12 cellular contexts compared by ENCODE assay signal in the genomic region with DNA sequence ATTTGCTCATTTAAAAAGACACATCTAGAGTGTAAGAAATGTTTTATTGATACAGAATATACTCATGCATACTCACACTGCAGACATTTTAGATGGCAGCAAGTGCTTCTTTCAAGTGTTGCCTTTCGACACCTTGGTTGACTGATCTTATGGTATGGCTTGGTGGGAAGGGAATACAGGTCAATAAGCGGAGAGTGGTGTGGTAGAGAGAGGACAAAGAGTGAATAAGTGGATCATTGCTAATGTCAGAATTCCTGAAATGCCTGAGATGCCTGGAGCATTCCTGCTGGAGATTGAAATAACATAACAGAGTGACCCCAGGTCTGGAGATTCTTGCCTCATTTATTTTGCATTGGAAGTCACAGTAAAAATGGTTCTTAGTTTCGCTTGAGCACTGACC.
DNase-seq lines count a peak whose midpoint lies in the region; ATAC-seq, FAIRE-seq and TF ChIP-seq lines count a peak whose summit lies in the region.
"Had no signal": no experiment of that assay in that cellular context is flagged by ENCODE, and none has a peak within 500 bp of the region (broad histone marks: within the 10 kb centered on the region; RNA-seq: fewer than 3 reads in every experiment).

No MANE protein-coding gene starts in this region.

- in situ Hi-C loops in astrocyte of the cerebellum (cut with HindIII; ENCODE audit: low sequenced_read_pairs) = no loop called here

- peak in 1 of 2 experiments; percentile 35 for DNase-seq in A549 (ENCODE audit: low read depth in 1 of 2, low spot score in 1 of 2)
- DNase-seq in HS-5 (ENCODE audit: low read depth) = peak; percentile 82
- peak; percentile 80 for DNase-seq in astrocyte of the cerebellum (ENCODE audit: low read depth)
- peak; percentile 90 for DNase-seq in kidney epithelial cell (ENCODE audit: low read depth)
- DNase-seq in NCI-H2029 treated with DMSO at 0.1 percent for 48 hours (lab: John Stamatoyannopoulos, UW) = no peak
- no peak for DNase-seq in posterior vena cava (ENCODE audit: low spot score)
- no peak for DNase-seq in stomach
- DNase-seq: activated T-cell treated with anti-CD3 and anti-CD28 coated beads, Interleukin-2, amount 50 U/mL, for 1 hour; heart right ventricle; NCI-H69; transverse colon had no signal

- no peak for TF ChIP-seq CTCF in A549 (IDR thresholded peaks at IDR 0.05)
- no peak for TF ChIP-seq CTCF in astrocyte of the cerebellum (IDR thresholded peaks at IDR 0.05; ENCODE audit: low read depth, low read length, missing control alignments)
- TF ChIP-seq CTCF in kidney epithelial cell (IDR thresholded peaks at IDR 0.05; ENCODE audit: insufficient read depth, low read length, poor library complexity, severe bottlenecking) = no peak
- TF ChIP-seq CTCF in stomach (IDR thresholded peaks at IDR 0.05) = no peak

- intact Hi-C loops in posterior vena cava (cut with DNase I) (no loop called here), stomach (cut with DNase I; ENCODE audit: low total_unique reads) (no loop called here)

- no peaks in the 10 kb centered on the region for H3K9me3 ChIP-seq in A549
- no peaks in the 10 kb centered on the region for H3K9me3 ChIP-seq in stomach
- H3K9me3 ChIP-seq: heart right ventricle, transverse colon had no signal

- H3K27me3 ChIP-seq in kidney epithelial cell (ENCODE audit: control insufficient read depth, insufficient read depth, low read length) (no peaks in the 10 kb centered on the region), stomach (no peaks in the 10 kb centered on the region)
- H3K27me3 ChIP-seq: heart right ventricle, transverse colon had no signal

- H3K27ac ChIP-seq in A549 (peak overlapping the region in 1 of 2 experiments; percentile 51; a peak in 2 of 6 replicates), stomach (no peak overlapping the region)
- H3K27ac ChIP-seq: heart right ventricle, transverse colon had no signal

- no peak for FAIRE-seq in A549 (lab: Jason Lieb, UNC)

- H3K36me3 ChIP-seq in kidney epithelial cell (ENCODE audit: control insufficient read depth, insufficient read depth, low read length) = no peaks in the 10 kb centered on the region
- H3K36me3 ChIP-seq in stomach = no peaks in the 10 kb centered on the region
- H3K36me3 ChIP-seq: heart right ventricle, transverse colon had no signal

- POLR2A ChIA-PET in A549 (lab: Yijun Ruan, JAX) = no interaction called here

- no peak for TF ChIP-seq RAD21 in A549 (conservative IDR thresholded peaks at IDR 0.05 in 1 of 2, IDR thresholded peaks at IDR 0.05 in 1 of 2)

- H3K4me2 ChIP-seq in A549 = peak overlapping the region; percentile 54

- H3K4me1 ChIP-seq in A549 = peaks cover 16% of the 10 kb centered on the region
- H3K4me1 ChIP-seq in stomach = no peaks in the 10 kb centered on the region
- H3K4me1 ChIP-seq: heart right ventricle, transverse colon had no signal

- TF ChIP-seq EP300 in A549 (IDR thresholded peaks at IDR 0.05) (no peak), stomach (IDR thresholded peaks at IDR 0.05) (no peak)

- no peak overlapping the region for H3K4me3 ChIP-seq in A549
- no peak overlapping the region for H3K4me3 ChIP-seq in astrocyte of the cerebellum (ENCODE audit: low read depth, low read length)
- no peak overlapping the region for H3K4me3 ChIP-seq in kidney epithelial cell (ENCODE audit: low read depth, low read length)
- no peak overlapping the region for H3K4me3 ChIP-seq in stomach
- H3K4me3 ChIP-seq: heart right ventricle, transverse colon had no signal

- no peak for TF ChIP-seq POLR2A in A549 (IDR thresholded peaks at IDR 0.05; ENCODE audit: low read length)
- no peak for TF ChIP-seq POLR2A in stomach (IDR thresholded peaks at IDR 0.05)

- CTCF ChIA-PET in A549 (lab: Yijun Ruan, JAX) = interaction anchor here (1.1 kb wide), 1 partner anchor 24 kb away, joined by 3 read pairs; no protein-coding TSS in a partner anchor

- 59% methylated on average over 3 of the region's 3 CpGs for WGBS in A549 (ENCODE audit: missing lambda C conversion rate)
- WGBS in stomach, 5 donors = 89 to 94% (median 93%) methylated on average over 3 of the region's 3 CpGs

- ATAC-seq in A549 (peak in 1 of 2 experiments; percentile 72; a peak in 3 of 6 replicates), HG03460 (IDR thresholded peaks at IDR 0.05; ENCODE audit: unreplicated experiment) (no peak)
- ATAC-seq: heart right ventricle had no signal

TF ChIP-seq in A549, 52 proteins besides CTCF, POLR2A, EP300 and RAD21:
- TF ChIP-seq NR3C1 (IDR thresholded peaks at IDR 0.05) = no peak
- TF ChIP-seq CEBPB (IDR thresholded peaks at IDR 0.05) = peak in 1 of 2 experiments; percentile 38; a peak in 1 of 4 replicates
- TF ChIP-seq GATA3 (IDR thresholded peaks at IDR 0.05; ENCODE audit: borderline replicate concordance) = peak; percentile 43; the same call in 1 of the 2 replicates
- TF ChIP-seq, protein P1, sequence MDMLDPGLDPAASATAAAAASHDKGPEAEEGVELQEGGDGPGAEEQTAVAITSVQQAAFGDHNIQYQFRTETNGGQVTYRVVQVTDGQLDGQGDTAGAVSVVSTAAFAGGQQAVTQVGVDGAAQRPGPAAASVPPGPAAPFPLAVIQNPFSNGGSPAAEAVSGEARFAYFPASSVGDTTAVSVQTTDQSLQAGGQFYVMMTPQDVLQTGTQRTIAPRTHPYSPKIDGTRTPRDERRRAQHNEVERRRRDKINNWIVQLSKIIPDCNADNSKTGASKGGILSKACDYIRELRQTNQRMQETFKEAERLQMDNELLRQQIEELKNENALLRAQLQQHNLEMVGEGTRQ (IDR thresholded peaks at IDR 0.05) = no peak
- no peak for TF ChIP-seq FOSB (CRISPR knock-in tag; IDR thresholded peaks at IDR 0.05)
TF ChIP-seq in A549: peak in this region for 2.

Comparison
In these comparisons a context has a peak if more than half of its experiments do, and no peak if none do; other contexts are left out.
1. DNase-seq: peak in HS-5 (single experiment), astrocyte of the cerebellum (single experiment) and kidney epithelial cell (single experiment); none in NCI-H2029 treated with DMSO at 0.1 percent for 48 hours (single experiment), posterior vena cava (single experiment) and stomach (single experiment).